In the genomic region with DNA sequence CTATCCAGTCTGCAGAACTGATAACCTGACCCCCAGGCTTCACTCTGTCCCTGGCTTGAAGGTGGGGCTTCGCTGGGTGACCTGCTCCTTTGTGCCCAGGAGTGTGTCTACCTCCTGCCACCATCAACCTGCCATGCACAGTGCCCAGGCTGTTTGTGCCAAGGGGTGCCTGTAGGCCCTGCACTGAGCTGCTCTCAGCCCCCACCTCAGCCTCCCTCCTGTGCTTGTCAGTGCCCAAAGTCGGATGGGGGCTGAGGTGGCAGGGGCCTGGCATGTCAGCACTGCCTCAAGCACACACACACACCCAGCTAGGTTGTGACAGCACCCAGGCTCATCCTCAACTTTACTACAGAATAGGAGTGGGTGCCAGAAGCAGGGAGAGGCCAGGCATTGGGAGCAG, we compare ENCODE assay signal across 22 cellular contexts.
"Had no signal": no experiment of that assay in that cellular context is flagged by ENCODE, and none has a peak within 500 bp of the region (broad histone marks: within the 10 kb centered on the region; RNA-seq: fewer than 3 reads in every experiment).

No MANE protein-coding gene starts in this region.

- DNase-seq: dermis blood vessel endothelial cell; dorsolateral prefrontal cortex; effector CD4-positive, alpha-beta T cell; effector memory CD4-positive, alpha-beta T cell; erythroblast; foreskin keratinocyte; heart left ventricle; hypothalamus; immature natural killer cell; islet precursor cell; left cardiac atrium; left ventricle myocardium superior; lower lobe of right lung; mesenchymal stem cell; mucosa of descending colon; naive B cell had no signal

- H3K36me3 ChIP-seq: esophagus muscularis mucosa, heart left ventricle, left lung, lower lobe of right lung had no signal

- H3K4me2 ChIP-seq: hepatocyte had no signal

- H2AFZ ChIP-seq: hepatocyte had no signal

- H3K27me3 ChIP-seq: dorsolateral prefrontal cortex, esophagus muscularis mucosa, foreskin keratinocyte, gastroesophageal sphincter, heart left ventricle, hepatocyte, left lung had no signal

- H3K4me3 ChIP-seq: coronary artery, dorsolateral prefrontal cortex, esophagus muscularis mucosa, gastroesophageal sphincter, heart left ventricle, hepatocyte, left lung, lower lobe of right lung, mucosa of descending colon had no signal

- H3K4me1 ChIP-seq: foreskin keratinocyte had no signal

- H3K27ac ChIP-seq: coronary artery, dorsolateral prefrontal cortex, epithelial cell of prostate, esophagus muscularis mucosa, foreskin keratinocyte, gastroesophageal sphincter, heart left ventricle, hepatocyte, left lung, lower lobe of right lung had no signal

- ATAC-seq: foreskin keratinocyte, gastroesophageal sphincter, heart left ventricle, left cardiac atrium, left lung, left ventricle myocardium superior, mucosa of descending colon had no signal
